Comparison of ENCODE assay signal across 16 cellular contexts in genomic region chr7:114759347-114760062, GRCh38.
DNase-seq lines count a peak whose midpoint lies in the region; ATAC-seq, FAIRE-seq and TF ChIP-seq lines count a peak whose summit lies in the region.
"Had no signal": no experiment of that assay in that cellular context is flagged by ENCODE, and none has a peak within 500 bp of the region (broad histone marks: within the 10 kb centered on the region; RNA-seq: fewer than 3 reads in every experiment).

No MANE protein-coding gene starts in this region.

- no peaks in the 10 kb centered on the region for H3K27me3 ChIP-seq in GM12878 (replicated peaks in 1 of 2; ENCODE audit: control insufficient read depth in 2 of 2, insufficient read depth in 2 of 2, low read length in 1 of 2)
- no peaks in the 10 kb centered on the region for H3K27me3 ChIP-seq in effector memory CD4-positive, alpha-beta T cell (replicated peaks; ENCODE audit: control insufficient read depth, insufficient read depth, low read length, poor library complexity, severe bottlenecking)
- H3K27me3 ChIP-seq: SJCRH30 had no signal

- no peaks in the 10 kb centered on the region for H3K36me3 ChIP-seq in GM12878 (ENCODE audit: control insufficient read depth in 2 of 2, insufficient read depth in 2 of 2, low read length in 1 of 2)
- H3K36me3 ChIP-seq in mucosa of descending colon (ENCODE audit: low read depth), result no peaks in the 10 kb centered on the region
- H3K36me3 ChIP-seq in effector memory CD4-positive, alpha-beta T cell (ENCODE audit: control insufficient read depth, insufficient read depth, low read length), result no peaks in the 10 kb centered on the region
- H3K36me3 ChIP-seq: SJCRH30 had no signal

- no peaks in the 10 kb centered on the region for H4K20me1 ChIP-seq in GM12878 (ENCODE audit: control insufficient read depth, insufficient read depth)

- CTCF ChIA-PET in GM12878 (lab: Yijun Ruan, JAX), result no interaction called here

- WGBS in GM12878 (ENCODE audit: insufficient coverage, insufficient replicate concordance, low lambda C conversion rate, missing lambda C conversion rate), result 70% methylated on average over 2 of the region's 2 CpGs

- POLR2A ChIA-PET in GM12878 (lab: Charles Lee), result no interaction called here

- no peaks in the 10 kb centered on the region for H3K4me1 Mint-ChIP-seq in stimulated activated naive B cell treated with anti-CD40 and anti-IgM and Interleukin-4, amounts not matched to agents 10 μg/mL and 1 μg/mL and 100 μg/mL, for 72 hours
- H3K4me1 Mint-ChIP-seq: activated naive CD8-positive, alpha-beta T cell treated with anti-CD3 and anti-CD28 coated beads, Interleukin-2, amount 50 U/mL, for 24 hours; natural killer cell had no signal

- in situ Hi-C loops in GM12878 (cut with MboI), result no loop called here

- no peak for TF ChIP-seq POLR2A in GM12878 (IDR thresholded peaks at IDR 0.05; ENCODE audit: low read depth, low read length)

- TF ChIP-seq RAD21 in GM12878 (IDR thresholded peaks at IDR 0.05; ENCODE audit: insufficient read depth, low read depth, low read length), result no peak

- no peaks in the 10 kb centered on the region for H3K27me3 Mint-ChIP-seq in stimulated activated naive B cell treated with anti-CD40 and anti-IgM and Interleukin-4, amounts not matched to agents 10 μg/mL and 1 μg/mL and 100 μg/mL, for 72 hours
- H3K27me3 Mint-ChIP-seq: dendritic cell treated with granulocyte-macrophage colony-stimulating factor and Interleukin-4, amounts not matched to agents 40 ng/mL and 50 ng/mL, for 4 days had no signal

- H3K9me3 ChIP-seq in GM12878 (replicated peaks; ENCODE audit: control insufficient read depth, insufficient read depth, low read length) (no peaks in the 10 kb centered on the region), mucosa of descending colon (no peaks in the 10 kb centered on the region)
- H3K9me3 ChIP-seq in effector memory CD4-positive, alpha-beta T cell (ENCODE audit: control insufficient read depth, low read length), result no peaks in the 10 kb centered on the region
- H3K9me3 ChIP-seq: SJCRH30 had no signal

- DNase-seq in DMS79 (lab: John Stamatoyannopoulos, UW), result peak; percentile 20
- DNase-seq in NCI-H2029 (lab: John Stamatoyannopoulos, UW), result peak; percentile 63
- no peak for DNase-seq in GM12878 (ENCODE audit: low read depth, low spot score)
- DNase-seq in mucosa of descending colon, result peak in 1 of 3 donors; percentile 12
- DNase-seq in effector memory CD4-positive, alpha-beta T cell, result no peak
- DNase-seq in stimulated activated naive B cell treated with anti-CD40 and anti-IgM and Interleukin-4, amounts not matched to agents 10 μg/mL and 1 μg/mL and 100 μg/mL, for 72 hours, result no peak
- DNase-seq: activated naive CD8-positive, alpha-beta T cell treated with anti-CD3 and anti-CD28 coated beads, Interleukin-2, amount 50 U/mL, for 24 hours; CD8-positive, alpha-beta T cell; Kasumi-1; natural killer cell; NCI-H524; SJCRH30 had no signal

- TF ChIP-seq CTCF in GM12878 (IDR thresholded peaks at IDR 0.05 in 2 of 3, conservative IDR thresholded peaks at IDR 0.05 in 1 of 3; ENCODE audit: control insufficient read depth in 2 of 3, extremely low read depth in 1 of 3, insufficient read depth in 1 of 3, low read depth in 3 of 3, low read length in 3 of 3) (no peak), mucosa of descending colon (IDR thresholded peaks at IDR 0.05) (no peak)

- H3K4me3 Mint-ChIP-seq in stimulated activated naive B cell treated with anti-CD40 and anti-IgM and Interleukin-4, amounts not matched to agents 10 μg/mL and 1 μg/mL and 100 μg/mL, for 72 hours, result no peak overlapping the region
- H3K4me3 Mint-ChIP-seq: activated naive CD8-positive, alpha-beta T cell treated with anti-CD3 and anti-CD28 coated beads, Interleukin-2, amount 50 U/mL, for 24 hours; CD8-positive, alpha-beta T cell; dendritic cell treated with granulocyte-macrophage colony-stimulating factor and Interleukin-4, amounts not matched to agents 40 ng/mL and 50 ng/mL, for 4 days; natural killer cell had no signal

- H3K4me1 ChIP-seq in GM12878 (ENCODE audit: control insufficient read depth, insufficient read depth, low read length), result no peaks in the 10 kb centered on the region
- no peaks in the 10 kb centered on the region for H3K4me1 ChIP-seq in mucosa of descending colon (ENCODE audit: low read depth)
- no peaks in the 10 kb centered on the region for H3K4me1 ChIP-seq in effector memory CD4-positive, alpha-beta T cell (ENCODE audit: control insufficient read depth, insufficient read depth, low read length, poor library complexity, severe bottlenecking)
- H3K4me1 ChIP-seq: SJCRH30 had no signal

- no peaks in the 10 kb centered on the region for H3K9me3 Mint-ChIP-seq in stimulated activated naive B cell treated with anti-CD40 and anti-IgM and Interleukin-4, amounts not matched to agents 10 μg/mL and 1 μg/mL and 100 μg/mL, for 72 hours
- H3K9me3 Mint-ChIP-seq: activated naive CD8-positive, alpha-beta T cell treated with anti-CD3 and anti-CD28 coated beads, Interleukin-2, amount 50 U/mL, for 24 hours; CD8-positive, alpha-beta T cell had no signal

- SMC1A ChIA-PET in GM12878 (lab: Charles Lee; ENCODE audit: uncharacterized antibody, unreplicated experiment), result interaction anchor here (0.9 to 3.3 kb wide), 6 partner anchors 18 to 271 kb away, joined by 3 to 13 read pairs (median 4); no protein-coding TSS in a partner anchor

- H3K79me2 ChIP-seq in GM12878 (ENCODE audit: control insufficient read depth, insufficient read depth, low read length), result no peaks in the 10 kb centered on the region

- no peak overlapping the region for H3K9ac ChIP-seq in GM12878 (ENCODE audit: control insufficient read depth, insufficient read depth, low read length)

- RAD21 ChIA-PET in GM12878 (lab: Charles Lee; ENCODE audit: unreplicated experiment), result interaction anchor here (1.0 to 1.3 kb wide), 2 partner anchors 74 to 75 kb away, joined by 4 to 6 read pairs; no protein-coding TSS in a partner anchor

- H3K36me3 Mint-ChIP-seq in stimulated activated naive B cell treated with anti-CD40 and anti-IgM and Interleukin-4, amounts not matched to agents 10 μg/mL and 1 μg/mL and 100 μg/mL, for 72 hours, result no peaks in the 10 kb centered on the region
- H3K36me3 Mint-ChIP-seq: CD8-positive, alpha-beta T cell; natural killer cell had no signal

- H2AFZ ChIP-seq in GM12878 (ENCODE audit: control insufficient read depth, low read depth, low read length), result no peak overlapping the region

- no peak for TF ChIP-seq EP300 in GM12878 (IDR thresholded peaks at IDR 0.05; ENCODE audit: borderline replicate concordance in 1 of 2, control insufficient read depth in 1 of 2, low read depth in 2 of 2, low read length in 2 of 2)

- H3K4me3 ChIP-seq in GM12878 (no peak overlapping the region), mucosa of descending colon (no peak overlapping the region)
- H3K4me3 ChIP-seq in effector memory CD4-positive, alpha-beta T cell (ENCODE audit: insufficient read depth, low read depth, low read length, poor library complexity, severe bottlenecking), result no peak overlapping the region
- H3K4me3 ChIP-seq: SJCRH30, skin epidermis had no signal

- no peak overlapping the region for H3K4me2 ChIP-seq in GM12878 (ENCODE audit: control insufficient read depth, insufficient read depth)

- H3K27ac ChIP-seq in GM12878 (ENCODE audit: control insufficient read depth, insufficient read depth), result no peak overlapping the region
- H3K27ac ChIP-seq in effector memory CD4-positive, alpha-beta T cell (ENCODE audit: insufficient read depth, low read length, poor library complexity, severe bottlenecking), result no peak overlapping the region
- H3K27ac ChIP-seq: SJCRH30, skin epidermis had no signal

- ATAC-seq in GM12878, result peak; percentile 51
- ATAC-seq in mucosa of descending colon, result peak; percentile 82
- no peak for ATAC-seq in HG02623 (IDR thresholded peaks at IDR 0.05; ENCODE audit: unreplicated experiment)
- ATAC-seq in stimulated activated naive B cell treated with anti-CD40 and anti-IgM and Interleukin-4, amounts not matched to agents 10 μg/mL and 1 μg/mL and 100 μg/mL, for 72 hours (replicated peaks), result no peak
- no peak for ATAC-seq in GM19023 (IDR thresholded peaks at IDR 0.05; ENCODE audit: unreplicated experiment)
- ATAC-seq: activated naive CD8-positive, alpha-beta T cell treated with anti-CD3 and anti-CD28 coated beads, Interleukin-2, amount 50 U/mL, for 24 hours; CD8-positive, alpha-beta T cell; natural killer cell had no signal

- no TSS peak for BruUV-seq in GM12878 (replicated peaks; lab: Mats Ljungman, UMichigan)

- H3K27ac Mint-ChIP-seq in stimulated activated naive B cell treated with anti-CD40 and anti-IgM and Interleukin-4, amounts not matched to agents 10 μg/mL and 1 μg/mL and 100 μg/mL, for 72 hours, result no peak overlapping the region
- H3K27ac Mint-ChIP-seq: activated naive CD8-positive, alpha-beta T cell treated with anti-CD3 and anti-CD28 coated beads, Interleukin-2, amount 50 U/mL, for 24 hours; CD8-positive, alpha-beta T cell; dendritic cell treated with granulocyte-macrophage colony-stimulating factor and Interleukin-4, amounts not matched to agents 40 ng/mL and 50 ng/mL, for 4 days; natural killer cell had no signal

- intact Hi-C loops in GM12878 (cut with micrococcal nuclease; ENCODE audit: unreplicated experiment) (no loop called here), mucosa of descending colon (cut with DNase I, micrococcal nuclease) (no loop called here)

- FAIRE-seq in GM12878 (lab: Jason Lieb, UNC), result no peak

TF ChIP-seq in GM12878, 131 proteins besides CTCF, POLR2A, EP300 and RAD21 (continues in another document):
- 0 out of 2 replicates have a peak, but pooled peaks have one; percentile 20 for TF ChIP-seq ZNF24 (IDR thresholded peaks at IDR 0.05)

Comparison
In these comparisons a context has a peak if more than half of its experiments do, and no peak if none do; other contexts are left out.
1. DNase-seq: peak in DMS79 (single experiment) and NCI-H2029 (single experiment); none in GM12878 (single experiment), effector memory CD4-positive, alpha-beta T cell (0 of 3) and stimulated activated naive B cell treated with anti-CD40 and anti-IgM and Interleukin-4, amounts not matched to agents 10 μg/mL and 1 μg/mL and 100 μg/mL, for 72 hours (single experiment).
2. ATAC-seq: peak in GM12878 (single experiment) and mucosa of descending colon (single experiment); none in HG02623 (single experiment), stimulated activated naive B cell treated with anti-CD40 and anti-IgM and Interleukin-4, amounts not matched to agents 10 μg/mL and 1 μg/mL and 100 μg/mL, for 72 hours (0 of 2) and GM19023 (single experiment).